9 cellular contexts compared by ENCODE assay signal in genomic region chr19:2308114-2308556, GRCh38. TPM values are rescaled to one million over a fixed set of nuclear protein-coding genes. Genes with fewer than 3 reads are reported as not detected.
DNase-seq lines count a peak whose midpoint lies in the region; ATAC-seq, FAIRE-seq and TF ChIP-seq lines count a peak whose summit lies in the region.
"Had no signal": no experiment of that assay in that cellular context is flagged by ENCODE, and none has a peak within 500 bp of the region (broad histone marks: within the 10 kb centered on the region; RNA-seq: fewer than 3 reads in every experiment).

A gene with protein sequence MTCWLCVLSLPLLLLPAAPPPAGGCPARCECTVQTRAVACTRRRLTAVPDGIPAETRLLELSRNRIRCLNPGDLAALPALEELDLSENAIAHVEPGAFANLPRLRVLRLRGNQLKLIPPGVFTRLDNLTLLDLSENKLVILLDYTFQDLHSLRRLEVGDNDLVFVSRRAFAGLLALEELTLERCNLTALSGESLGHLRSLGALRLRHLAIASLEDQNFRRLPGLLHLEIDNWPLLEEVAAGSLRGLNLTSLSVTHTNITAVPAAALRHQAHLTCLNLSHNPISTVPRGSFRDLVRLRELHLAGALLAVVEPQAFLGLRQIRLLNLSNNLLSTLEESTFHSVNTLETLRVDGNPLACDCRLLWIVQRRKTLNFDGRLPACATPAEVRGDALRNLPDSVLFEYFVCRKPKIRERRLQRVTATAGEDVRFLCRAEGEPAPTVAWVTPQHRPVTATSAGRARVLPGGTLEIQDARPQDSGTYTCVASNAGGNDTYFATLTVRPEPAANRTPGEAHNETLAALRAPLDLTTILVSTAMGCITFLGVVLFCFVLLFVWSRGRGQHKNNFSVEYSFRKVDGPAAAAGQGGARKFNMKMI (minus strand): TSS chr19:2308154. CDS start chr19:2291776, 16,378 bp downstream.

- no peak for FAIRE-seq in bronchial epithelial cell (lab: Jason Lieb, UNC)

- H3K27ac Mint-ChIP-seq in naive thymus-derived CD4-positive, alpha-beta T cell: peak within 1 kb of the TSS in 2 of 9 donors; percentile 65 to 81

- intact Hi-C loops in naive thymus-derived CD4-positive, alpha-beta T cell (cut with micrococcal nuclease): no loop called here
- intact Hi-C loops in spleen (cut with DNase I; ENCODE audit: low total_unique reads): no loop called here

- peaks cover 0 to 19% (median 9%) of the 10 kb centered on the region in 7 donors for H3K4me1 Mint-ChIP-seq in naive thymus-derived CD4-positive, alpha-beta T cell

- H3K9ac ChIP-seq in BLaER1 treated with 17β-estradiol and CSF1 and Interleukin-3, amounts not matched to agents 10 nM and 100 nM: peak within 1 kb of the TSS in 2 of 11 experiments; percentile 15 to 24; a peak in 1 of 22 replicates

- no peaks in the 10 kb centered on the region for H3K9me3 ChIP-seq in BLaER1 treated with 17β-estradiol and CSF1 and Interleukin-3, amounts not matched to agents 10 nM and 100 nM (replicated peaks in 1 of 11)
- H3K9me3 ChIP-seq in HEK293 (ENCODE audit: control insufficient read depth, insufficient read depth, low read depth, low read length) (no peaks in the 10 kb centered on the region), spleen (no peaks in the 10 kb centered on the region)
- H3K9me3 ChIP-seq in naive thymus-derived CD4-positive, alpha-beta T cell (ENCODE audit: control insufficient read depth in 2 of 3, low read length in 3 of 3): no peaks in the 10 kb centered on the region

- peak within 1 kb of the TSS; percentile 43 to 82 (median 68) for H3K4me3 Mint-ChIP-seq in naive thymus-derived CD4-positive, alpha-beta T cell

- TF ChIP-seq POLR2A in spleen (IDR thresholded peaks at IDR 0.05): no peak

- no peak within 1 kb of the TSS for H3K27ac ChIP-seq in BLaER1 treated with 17β-estradiol and CSF1 and Interleukin-3, amounts not matched to agents 10 nM and 100 nM
- H3K27ac ChIP-seq in HEK293 (ENCODE audit: extremely low read depth, low read depth, low read length) (no peak within 1 kb of the TSS), spleen (no peak within 1 kb of the TSS)
- H3K27ac ChIP-seq in naive thymus-derived CD4-positive, alpha-beta T cell (ENCODE audit: low read depth, low read length): no peak within 1 kb of the TSS

- peaks cover 0 to 2% (median 0%) of the 10 kb centered on the region in 5 donors for H3K36me3 Mint-ChIP-seq in naive thymus-derived CD4-positive, alpha-beta T cell

- H3K27me3 ChIP-seq in BLaER1 treated with 17β-estradiol and CSF1 and Interleukin-3, amounts not matched to agents 10 nM and 100 nM: peaks cover 64 to 89% (median 81%) of the 10 kb centered on the region in 11 experiments
- peaks cover 17% of the 10 kb centered on the region for H3K27me3 ChIP-seq in bronchial epithelial cell (ENCODE audit: control insufficient read depth, insufficient read depth, low read length)
- peaks cover 0 to 9% of the 10 kb centered on the region in 2 donors for H3K27me3 ChIP-seq in naive thymus-derived CD4-positive, alpha-beta T cell (ENCODE audit: control insufficient read depth in 2 of 2, insufficient read depth in 2 of 2, low read length in 2 of 2)
- H3K27me3 ChIP-seq in spleen (replicated peaks in 1 of 7): peaks cover 0 to 93% (median 48%) of the 10 kb centered on the region in 7 donors

- TF ChIP-seq CTCF in HEK293 (tag by site-specific recombination; IDR thresholded peaks at IDR 0.05) (no peak), bronchial epithelial cell (IDR thresholded peaks at IDR 0.05; ENCODE audit: insufficient read depth, low read length, severe bottlenecking) (no peak), spleen (IDR thresholded peaks at IDR 0.05 in 8 of 11, conservative IDR thresholded peaks at IDR 0.05 in 3 of 11) (no peak)

- H3K27me3 Mint-ChIP-seq in naive thymus-derived CD4-positive, alpha-beta T cell: peaks cover 24 to 74% (median 43%) of the 10 kb centered on the region in 5 donors

- H3K4me3 ChIP-seq in BLaER1 treated with 17β-estradiol and CSF1 and Interleukin-3, amounts not matched to agents 10 nM and 100 nM: peak within 1 kb of the TSS; percentile 22 to 60 (median 40); a peak in 16 of 20 replicates
- H3K4me3 ChIP-seq in HEK293 (ENCODE audit: low read depth, low read length): no peak within 1 kb of the TSS; the same call in 1 of the 2 replicates
- H3K4me3 ChIP-seq in bronchial epithelial cell (ENCODE audit: low read depth, low read length): peak within 1 kb of the TSS; percentile 12
- H3K4me3 ChIP-seq in naive thymus-derived CD4-positive, alpha-beta T cell (ENCODE audit: low read length): no peak within 1 kb of the TSS
- H3K4me3 ChIP-seq in spleen: peak within 1 kb of the TSS in 3 of 8 donors; percentile 15 to 60 (median 19)

- CTCF ChIA-PET in HEK293 (lab: Yijun Ruan, JAX): interaction anchor here (1.1 kb wide), 1 partner anchor 34 kb away, joined by 3 read pairs; no protein-coding TSS in a partner anchor
- CTCF ChIA-PET in naive thymus-derived CD4-positive, alpha-beta T cell (lab: Charles Lee): no interaction called here

- peak; percentile 63 for ATAC-seq in naive thymus-derived CD4-positive, alpha-beta T cell
- ATAC-seq in GM19035 (IDR thresholded peaks at IDR 0.05; ENCODE audit: unreplicated experiment): no peak

- POLR2A ChIA-PET in HEK293 (lab: Yijun Ruan, JAX): no interaction called here
- POLR2A ChIA-PET in naive thymus-derived CD4-positive, alpha-beta T cell (lab: Charles Lee): interaction anchor here (0.7 to 1.3 kb wide), 2 partner anchors 9 to 22 kb away, joined by 3 to 4 read pairs; no protein-coding TSS in a partner anchor

- DNase-seq in bronchial epithelial cell (ENCODE audit: low read depth) (no peak), spleen (no peak), NK-92 (lab: John Stamatoyannopoulos, UW; ENCODE audit: unreplicated experiment) (no peak), activated gamma-delta T cell (lab: John Stamatoyannopoulos, UW) (no peak)
- no peak for DNase-seq in naive thymus-derived CD4-positive, alpha-beta T cell
- DNase-seq: NCI-H2107 had no signal

- WGBS in spleen, 5 donors: 5 to 28% (median 9%) methylated on average over 10 to 63 of the region's 63 CpGs

- peaks cover 3 to 76% (median 60%) of the 10 kb centered on the region in 10 experiments; a peak in 18 of 20 replicates for H3K4me1 ChIP-seq in BLaER1 treated with 17β-estradiol and CSF1 and Interleukin-3, amounts not matched to agents 10 nM and 100 nM
- H3K4me1 ChIP-seq in HEK293 (ENCODE audit: control insufficient read depth, insufficient read depth, low read length) (no peaks in the 10 kb centered on the region), spleen (peaks cover 0 to 53% (median 21%) of the 10 kb centered on the region in 6 donors)
- H3K4me1 ChIP-seq in naive thymus-derived CD4-positive, alpha-beta T cell (ENCODE audit: control insufficient read depth in 2 of 2, insufficient read depth in 2 of 2, low read length in 2 of 2): peaks cover 0 to 5% of the 10 kb centered on the region in 2 donors

- H3K4me2 ChIP-seq in BLaER1 treated with 17β-estradiol and CSF1 and Interleukin-3, amounts not matched to agents 10 nM and 100 nM: peak within 1 kb of the TSS; percentile 62 to 85 (median 79)

- H3K36me3 ChIP-seq in BLaER1 treated with 17β-estradiol and CSF1 and Interleukin-3, amounts not matched to agents 10 nM and 100 nM: 0 out of 22 replicates have a peak, but pooled peaks cover 0 to 7% (median 0%) of the 10 kb centered on the region in 11 experiments
- H3K36me3 ChIP-seq in HEK293 (ENCODE audit: control insufficient read depth in 2 of 2, insufficient read depth in 1 of 2, low read length in 2 of 2): no peaks in the 10 kb centered on the region
- H3K36me3 ChIP-seq in bronchial epithelial cell (ENCODE audit: control insufficient read depth, insufficient read depth, low read length): no peaks in the 10 kb centered on the region
- H3K36me3 ChIP-seq in naive thymus-derived CD4-positive, alpha-beta T cell (ENCODE audit: control insufficient read depth in 2 of 3, insufficient read depth in 3 of 3, low read length in 3 of 3): no peaks in the 10 kb centered on the region
- H3K36me3 ChIP-seq in spleen: no peaks in the 10 kb centered on the region

- H4K20me1 ChIP-seq in BLaER1 treated with 17β-estradiol and CSF1 and Interleukin-3, amounts not matched to agents 10 nM and 100 nM: peaks cover 0 to 70% (median 43%) of the 10 kb centered on the region in 11 experiments; a peak in 18 of 22 replicates

- H3K9me3 Mint-ChIP-seq in naive thymus-derived CD4-positive, alpha-beta T cell: peaks cover 0 to 1% (median 0%) of the 10 kb centered on the region in 11 donors

TF ChIP-seq in HEK293, 187 proteins besides CTCF, POLR2A, EP300 and RAD21:
- no peak for TF ChIP-seq ZNF121 (tag by site-specific recombination; IDR thresholded peaks at IDR 0.05)
- peak; percentile 21; the same call in 1 of the 2 replicates for TF ChIP-seq PRDM10 (tag by site-specific recombination; IDR thresholded peaks at IDR 0.05)

RNA-seq across cellular contexts. Expression of the gene that starts here (rescaled TPM):
- total RNA-seq in bronchial epithelial cell: not detected in 2 replicates
- total RNA-seq in naive thymus-derived CD4-positive, alpha-beta T cell: 1 to 10 TPM in 2 of 5 experiments, under 1 TPM in 3; 0.27 to 1.8 (median 0.72) TPM
- polyA plus RNA-seq in naive thymus-derived CD4-positive, alpha-beta T cell: 10 to 100 TPM in 1 of 2 donors, 1 to 10 TPM in 1; 3.6 to 12.9 TPM
- total RNA-seq in spleen: 1 to 10 TPM in 2 of 7 donors, under 1 TPM in 5; 0.26 to 2.6 (median 0.70) TPM
- polyA plus RNA-seq in spleen: 1 to 10 TPM in 1 of 3 donors, under 1 TPM in 2; 0.43 to 1.2 (median 0.82) TPM

Comparison
In these comparisons a context has a peak if more than half of its experiments do, and no peak if none do; other contexts are left out.
1. H3K4me3 ChIP-seq: peak in BLaER1 treated with 17β-estradiol and CSF1 and Interleukin-3, amounts not matched to agents 10 nM and 100 nM (10 of 10) and bronchial epithelial cell (single experiment); none in HEK293 (single experiment) and naive thymus-derived CD4-positive, alpha-beta T cell (single experiment).